In genomic region chr14:53151867-53152626, GRCh38 we compare ENCODE assay signal across 8 cellular contexts. TPM values are rescaled to one million over a fixed set of nuclear protein-coding genes. Genes with fewer than 3 reads are reported as not detected.
DNase-seq lines count a peak whose midpoint lies in the region; ATAC-seq and TF ChIP-seq lines count a peak whose summit lies in the region.

No MANE protein-coding gene starts in this region.

- H3K27me3 ChIP-seq in mucosa of stomach (ENCODE audit: control insufficient read depth, insufficient read depth, low read length): no peaks in the 10 kb centered on the region

- no peak for TF ChIP-seq CTCF in epithelial cell of proximal tubule (conservative IDR thresholded peaks at IDR 0.05; ENCODE audit: low read depth, low read length)

- H3K4me3 ChIP-seq in epithelial cell of proximal tubule (ENCODE audit: low read depth, low read length) (peak overlapping the region; percentile 86), mucosa of stomach (ENCODE audit: low read length) (peak overlapping the region; percentile 54)

- H3K9ac ChIP-seq in mucosa of stomach (ENCODE audit: low read length): peak overlapping the region; percentile 72

- peak; percentile 74 for DNase-seq in AG08395 (ENCODE audit: low spot score)
- peak; percentile 17 for DNase-seq in NCI-H774 (lab: John Stamatoyannopoulos, UW)
- DNase-seq in activated T-cell treated with anti-CD3 and anti-CD28 coated beads for 24 hours (ENCODE audit: low read depth): peak; percentile 52
- peak; percentile 22 for DNase-seq in epithelial cell of proximal tubule (ENCODE audit: low read depth)
- DNase-seq in stimulated activated CD8-positive, alpha-beta memory T cell treated with anti-CD3 and anti-CD28 coated beads, Interleukin-7, amount 100 ng/mL, for 24 hours (ENCODE audit: low read depth): peak; percentile 19

- ATAC-seq in GM18909 (IDR thresholded peaks at IDR 0.05; ENCODE audit: poor library complexity, unreplicated experiment): peak; percentile 23
- peak; percentile 17 for ATAC-seq in HG03280 (IDR thresholded peaks at IDR 0.05; ENCODE audit: unreplicated experiment)

- no peaks in the 10 kb centered on the region for H3K36me3 ChIP-seq in mucosa of stomach (ENCODE audit: control insufficient read depth, insufficient read depth, low read length)

- no peaks in the 10 kb centered on the region for H3K9me3 ChIP-seq in mucosa of stomach (ENCODE audit: control insufficient read depth, low read length)

- H3K4me1 ChIP-seq in mucosa of stomach (ENCODE audit: control insufficient read depth, insufficient read depth, low read length): no peaks in the 10 kb centered on the region

RNA-seq across cellular contexts. Expression of gene DDHD1, which starts 1.1 kb away (rescaled TPM):
- total RNA-seq in epithelial cell of proximal tubule: 4.1 and 7.1 TPM in 2 replicates

Comparison
In these comparisons a context has a peak if more than half of its experiments do, and no peak if none do; other contexts are left out.
1. Peak in every context shown above with its lines: DNase-seq, ATAC-seq and H3K4me3 ChIP-seq.
2. DNase-seq: peak in every context shown above with its lines; median percentile 74 in AG08395; 52 in activated T-cell treated with anti-CD3 and anti-CD28 coated beads for 24 hours; 22 in epithelial cell of proximal tubule; 19 in stimulated activated CD8-positive, alpha-beta memory T cell treated with anti-CD3 and anti-CD28 coated beads, Interleukin-7, amount 100 ng/mL, for 24 hours; 17 in NCI-H774.